In the genomic region with DNA sequence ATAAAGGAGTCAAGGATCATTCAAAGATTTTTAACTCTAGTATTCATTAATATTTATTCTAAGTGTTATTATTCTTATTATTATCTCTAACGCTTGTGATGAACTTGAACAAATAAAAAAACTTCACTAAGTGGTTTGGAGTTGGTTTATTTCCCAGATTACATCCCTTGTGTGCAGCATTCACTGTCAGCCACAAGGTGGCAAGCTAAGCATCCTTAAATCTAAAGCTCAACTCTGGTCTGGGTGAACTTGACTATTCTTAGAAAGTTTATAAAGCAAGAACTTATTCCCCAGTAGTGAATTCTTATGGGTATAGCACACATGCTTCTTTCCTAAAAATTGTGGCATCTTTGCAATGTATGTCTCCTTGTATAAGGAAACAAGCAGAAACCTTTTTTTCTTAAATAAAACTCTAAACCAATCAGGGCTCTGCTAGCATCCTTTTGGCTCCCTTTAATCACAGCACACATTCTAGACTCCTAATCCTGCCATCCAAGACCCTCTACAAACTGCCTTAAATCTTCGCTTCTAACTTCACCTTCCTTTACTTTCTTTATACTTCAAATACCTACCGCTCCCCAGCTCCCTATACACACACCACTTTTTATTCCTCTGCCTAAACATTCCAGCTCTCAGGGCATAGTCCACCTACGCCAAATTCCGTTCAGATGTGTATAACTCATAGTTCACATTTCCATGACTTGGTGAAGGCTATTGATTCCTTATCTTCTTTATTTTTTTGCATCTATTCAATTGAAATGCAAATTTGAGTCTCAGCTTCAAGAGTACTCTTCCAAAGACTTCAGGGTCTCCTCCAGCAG, we compare ENCODE assay signal across 8 cellular contexts.
DNase-seq lines count a peak whose midpoint lies in the region; ATAC-seq and TF ChIP-seq lines count a peak whose summit lies in the region.

No MANE protein-coding gene starts in this region.

- H3K9ac ChIP-seq in OCI-LY3 (ENCODE audit: low read length) = no peak overlapping the region

- no peaks in the 10 kb centered on the region for H3K9me3 ChIP-seq in OCI-LY3 (ENCODE audit: insufficient read depth, low read length)

- ATAC-seq in GM19468 (IDR thresholded peaks at IDR 0.05; ENCODE audit: extremely low read depth, unreplicated experiment) (peak; percentile 98), HG03460 (IDR thresholded peaks at IDR 0.05; ENCODE audit: unreplicated experiment) (peak; percentile 94)
- no peak for ATAC-seq in activated T-helper 17 cell treated with anti-CD3 and anti-CD28 coated beads, Interleukin-2, amount 50 U/mL, for 72 hours (replicated peaks)

- H3K36me3 Mint-ChIP-seq in activated T-helper 17 cell treated with anti-CD3 and anti-CD28 coated beads, Interleukin-2, amount 50 U/mL, for 72 hours (ENCODE audit: low read depth) = no peaks in the 10 kb centered on the region

- H3K27ac ChIP-seq in OCI-LY3 (ENCODE audit: low read length) (no peak overlapping the region), dorsolateral prefrontal cortex (no peak overlapping the region)

- peaks cover 3% of the 10 kb centered on the region for H3K9me3 Mint-ChIP-seq in activated T-helper 17 cell treated with anti-CD3 and anti-CD28 coated beads, Interleukin-2, amount 50 U/mL, for 72 hours

- no peak overlapping the region for H2AFZ ChIP-seq in OCI-LY3 (ENCODE audit: low read depth, low read length)

- DNase-seq in NCI-H510A treated with DMSO at 0.1 percent for 48 hours (lab: John Stamatoyannopoulos, UW) (peak; percentile 55), NCI-H510A (lab: John Stamatoyannopoulos, UW) (no peak), dorsolateral prefrontal cortex (peak in 5 of 10 donors; percentile 11 to 68 (median 38)), middle frontal gyrus (ENCODE audit: extremely low spot score, low spot score) (peak; percentile 65)

- H3K4me3 ChIP-seq in OCI-LY3 (ENCODE audit: low read length) (no peak overlapping the region), dorsolateral prefrontal cortex (no peak overlapping the region)

- H3K4me1 Mint-ChIP-seq in activated T-helper 17 cell treated with anti-CD3 and anti-CD28 coated beads, Interleukin-2, amount 50 U/mL, for 72 hours = no peaks in the 10 kb centered on the region

- no peaks in the 10 kb centered on the region for H3K36me3 ChIP-seq in OCI-LY3 (replicated peaks; ENCODE audit: low read depth, low read length)

- intact Hi-C loops in dorsolateral prefrontal cortex (cut with DNase I) = loop anchor here (5.0 kb wide), 1 partner anchor 164 kb away; no protein-coding TSS in a partner anchor

- no peaks in the 10 kb centered on the region for H3K27me3 ChIP-seq in OCI-LY3 (ENCODE audit: low read depth, low read length)
- H3K27me3 ChIP-seq in dorsolateral prefrontal cortex = no peaks in the 10 kb centered on the region

- H3K4me2 ChIP-seq in OCI-LY3 (ENCODE audit: low read length) = no peak overlapping the region

- H3K27ac Mint-ChIP-seq in activated T-helper 17 cell treated with anti-CD3 and anti-CD28 coated beads, Interleukin-2, amount 50 U/mL, for 72 hours = no peak overlapping the region

- H3K4me3 Mint-ChIP-seq in activated T-helper 17 cell treated with anti-CD3 and anti-CD28 coated beads, Interleukin-2, amount 50 U/mL, for 72 hours = no peak overlapping the region

- TF ChIP-seq CTCF in OCI-LY3 (IDR thresholded peaks at IDR 0.05; ENCODE audit: low read depth, low read length) = peak; percentile 91
- TF ChIP-seq CTCF in dorsolateral prefrontal cortex (IDR thresholded peaks at IDR 0.05 in 54 of 56, conservative IDR thresholded peaks at IDR 0.05 in 2 of 56; ENCODE audit: low read depth in 1 of 56, partially characterized antibody in 56 of 56) = peak; percentile 67 to 94 (median 86)

- peaks cover under 1% of the 10 kb centered on the region for H3K4me1 ChIP-seq in OCI-LY3 (ENCODE audit: low read length)

- no peaks in the 10 kb centered on the region for H3K79me2 ChIP-seq in OCI-LY3 (ENCODE audit: low read length)

- no peaks in the 10 kb centered on the region for H3K27me3 Mint-ChIP-seq in activated T-helper 17 cell treated with anti-CD3 and anti-CD28 coated beads, Interleukin-2, amount 50 U/mL, for 72 hours

- H4K20me1 ChIP-seq in OCI-LY3 (ENCODE audit: insufficient read depth, low read length) = no peaks in the 10 kb centered on the region
